ENCODE assay signal across 20 cellular contexts in the genomic region with DNA sequence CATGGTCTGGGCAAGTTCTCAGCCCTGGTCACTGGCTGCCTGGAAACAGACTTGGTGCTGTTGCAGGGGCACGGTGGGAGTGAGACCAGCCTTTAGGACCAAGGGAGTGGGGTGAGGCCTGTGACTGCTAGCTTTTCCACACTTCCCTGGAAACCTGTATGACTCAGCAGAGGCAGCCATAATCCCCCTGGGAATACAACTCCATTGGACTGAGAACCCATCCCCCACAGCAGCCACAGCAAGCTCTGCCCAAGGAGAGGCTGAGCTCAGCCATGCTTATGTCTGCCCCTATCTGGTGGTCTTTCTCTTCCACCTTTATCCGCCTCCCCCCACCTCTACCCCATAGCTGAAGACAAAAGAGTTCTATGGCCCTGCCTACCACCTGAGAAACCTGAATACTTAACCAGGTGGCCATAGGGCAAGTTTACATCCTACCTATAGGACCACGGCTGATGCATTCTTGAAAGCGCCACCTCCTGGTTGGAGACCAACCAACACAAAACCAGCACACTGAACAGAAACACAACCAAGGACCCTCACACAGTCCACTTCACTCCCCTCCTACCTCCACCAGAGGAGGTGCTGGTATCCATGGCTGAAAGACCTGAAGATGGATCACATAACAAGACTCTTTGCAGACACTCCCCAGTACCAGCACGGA.
"Had no signal": no experiment of that assay in that cellular context is flagged by ENCODE, and none has a peak within 500 bp of the region (broad histone marks: within the 10 kb centered on the region; RNA-seq: fewer than 3 reads in every experiment).

No MANE protein-coding gene starts in this region.

- H3K27ac Mint-ChIP-seq: activated B cell treated with CpG ODN at 0.5 μM for 24 hours; activated CD8-positive, alpha-beta T cell treated with anti-CD3 and anti-CD28 coated beads, Interleukin-2, amount 10 ng/mL, durations not matched to agents 7 days and 5 days; activated naive CD8-positive, alpha-beta T cell; memory B cell; naive thymus-derived CD8-positive, alpha-beta T cell; stimulated activated naive CD8-positive, alpha-beta T cell treated with anti-CD3 and anti-CD28 coated beads, Interleukin-15, amount 100 ng/mL, for 72 hours had no signal

- H3K27ac ChIP-seq: body of pancreas, colonic mucosa, esophagus squamous epithelium, hepatocyte, left ventricle myocardium inferior, neutrophil, parathyroid adenoma, upper lobe of left lung had no signal

- H3K4me3 ChIP-seq: body of pancreas, colonic mucosa, esophagus squamous epithelium, hepatocyte, left ventricle myocardium inferior, upper lobe of left lung had no signal

- H3K9ac ChIP-seq: parathyroid adenoma had no signal

- H3K27me3 Mint-ChIP-seq: activated B cell treated with CpG ODN at 0.5 μM for 24 hours; activated naive CD8-positive, alpha-beta T cell; memory B cell; stimulated activated naive CD8-positive, alpha-beta T cell treated with anti-CD3 and anti-CD28 coated beads, Interleukin-15, amount 100 ng/mL, for 72 hours had no signal

- ATAC-seq: activated CD8-positive, alpha-beta T cell treated with anti-CD3 and anti-CD28 coated beads, Interleukin-2, amount 10 ng/mL, durations not matched to agents 7 days and 5 days; body of pancreas; naive thymus-derived CD8-positive, alpha-beta T cell; stimulated activated naive CD8-positive, alpha-beta T cell treated with anti-CD3 and anti-CD28 coated beads, Interleukin-15, amount 100 ng/mL, for 72 hours had no signal

- H3K27me3 ChIP-seq: body of pancreas, colonic mucosa, esophagus squamous epithelium, neutrophil, upper lobe of left lung had no signal

- DNase-seq: activated B cell treated with CpG ODN at 0.5 μM for 24 hours; activated CD4-positive, alpha-beta T cell treated with anti-CD3 and anti-CD28 coated beads for 48 hours; activated CD8-positive, alpha-beta T cell treated with anti-CD3 and anti-CD28 coated beads, Interleukin-2, amount 10 ng/mL, durations not matched to agents 7 days and 5 days; activated gamma-delta T cell treated with Interleukin-2 at 50 U/mL for 16 hours; amniotic stem cell; body of pancreas; central memory CD4-positive, alpha-beta T cell; colonic mucosa; esophagus squamous epithelium; left ventricle myocardium inferior; naive thymus-derived CD8-positive, alpha-beta T cell; stimulated activated CD4-positive, alpha-beta T cell treated with anti-CD3 and anti-CD28 coated beads, Interleukin-1b, Interleukin-23, amount 100 ng/mL, for 48 hours; stimulated activated naive CD8-positive, alpha-beta T cell treated with anti-CD3 and anti-CD28 coated beads, Interleukin-15, amount 100 ng/mL, for 72 hours; upper lobe of left lung had no signal

- FAIRE-seq: endothelial cell of umbilical vein had no signal

- H3K4me1 ChIP-seq: body of pancreas, colonic mucosa, esophagus squamous epithelium, left ventricle myocardium inferior, parathyroid adenoma, upper lobe of left lung had no signal

- H3K36me3 ChIP-seq: colonic mucosa, esophagus squamous epithelium, left ventricle myocardium inferior, neutrophil, upper lobe of left lung had no signal

- H3K4me2 ChIP-seq: hepatocyte had no signal

- H3K4me3 Mint-ChIP-seq: activated B cell treated with CpG ODN at 0.5 μM for 24 hours; activated CD8-positive, alpha-beta T cell treated with anti-CD3 and anti-CD28 coated beads, Interleukin-2, amount 10 ng/mL, durations not matched to agents 7 days and 5 days; activated naive CD8-positive, alpha-beta T cell; memory B cell; naive thymus-derived CD8-positive, alpha-beta T cell; stimulated activated naive CD8-positive, alpha-beta T cell treated with anti-CD3 and anti-CD28 coated beads, Interleukin-15, amount 100 ng/mL, for 72 hours had no signal

- H3K36me3 Mint-ChIP-seq: activated naive CD8-positive, alpha-beta T cell; memory B cell had no signal

- H2AFZ ChIP-seq: hepatocyte, parathyroid adenoma had no signal

- H3K4me1 Mint-ChIP-seq: activated B cell treated with CpG ODN at 0.5 μM for 24 hours; memory B cell; naive thymus-derived CD8-positive, alpha-beta T cell; stimulated activated naive CD8-positive, alpha-beta T cell treated with anti-CD3 and anti-CD28 coated beads, Interleukin-15, amount 100 ng/mL, for 72 hours had no signal

- H3K79me2 ChIP-seq: hepatocyte, parathyroid adenoma had no signal

- H3K9me3 ChIP-seq: body of pancreas, colonic mucosa, neutrophil had no signal
